ENCODE assay signal across 17 cellular contexts in the genomic region with DNA sequence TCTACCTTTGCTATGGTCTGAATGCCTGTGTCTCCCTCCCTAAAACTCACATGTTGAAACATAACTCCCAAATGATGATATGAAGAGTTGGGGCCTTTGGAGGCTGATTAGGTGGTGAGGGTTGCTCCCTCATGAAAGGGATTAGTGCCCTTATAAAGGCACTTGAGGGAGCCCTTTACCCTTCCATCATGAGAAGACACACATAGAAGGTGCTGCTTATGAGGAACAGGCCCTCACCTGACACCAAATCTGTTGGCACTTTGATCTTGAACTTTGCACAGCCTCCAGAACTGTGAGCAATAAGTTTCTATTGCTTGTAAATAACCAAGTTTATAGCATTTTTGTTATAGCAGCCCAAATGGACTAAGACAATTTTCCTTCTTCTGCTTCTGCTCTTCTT.
DNase-seq lines count a peak whose midpoint lies in the region; ATAC-seq, FAIRE-seq and TF ChIP-seq lines count a peak whose summit lies in the region.
"Had no signal": no experiment of that assay in that cellular context is flagged by ENCODE, and none has a peak within 500 bp of the region (broad histone marks: within the 10 kb centered on the region; RNA-seq: fewer than 3 reads in every experiment).

No MANE protein-coding gene starts in this region.

- H4K20me1 ChIP-seq in K562 (replicated peaks; ENCODE audit: control insufficient read depth, insufficient read depth, low read length) (no peaks in the 10 kb centered on the region), hepatocyte (ENCODE audit: insufficient read depth, poor library complexity, severe bottlenecking) (no peaks in the 10 kb centered on the region), neural progenitor cell (ENCODE audit: low read depth) (no peaks in the 10 kb centered on the region)

- H3K4me2 ChIP-seq in K562 (ENCODE audit: insufficient read depth, low read length) = no peak overlapping the region
- H3K4me2 ChIP-seq in hepatocyte = no peak overlapping the region
- no peak overlapping the region for H3K4me2 ChIP-seq in neural progenitor cell

- no peak for FAIRE-seq in K562 (lab: Jason Lieb, UNC)
- FAIRE-seq: G401.6 had no signal

- no peak overlapping the region for H3K9ac ChIP-seq in K562 (ENCODE audit: insufficient read depth in 1 of 2, low read depth in 2 of 2, low read length in 2 of 2)
- H3K9ac ChIP-seq in neural progenitor cell = no peak overlapping the region
- H3K9ac ChIP-seq: GM23248 had no signal

- CTCF ChIA-PET in K562 (lab: Yijun Ruan, JAX; ENCODE audit: low intra/inter-chr PET ratio) = no interaction called here

- BruUV-seq in K562 (replicated peaks; lab: Mats Ljungman, UMichigan) = no TSS peak

- H3K4me3 ChIP-seq in K562 (no peak overlapping the region), hepatocyte (no peak overlapping the region), neural progenitor cell (no peak overlapping the region)
- H3K4me3 ChIP-seq: GM23248 had no signal

- H3K9me1 ChIP-seq in K562 (ENCODE audit: control insufficient read depth, insufficient read depth, low read length) = no peaks in the 10 kb centered on the region

- TF ChIP-seq CTCF in K562 (IDR thresholded peaks at IDR 0.05 in 2 of 3, conservative IDR thresholded peaks at IDR 0.05 in 1 of 3; ENCODE audit: insufficient read depth in 2 of 3, low read depth in 1 of 3, low read length in 3 of 3) (no peak), hepatocyte (IDR thresholded peaks at IDR 0.05; ENCODE audit: poor library complexity) (peak; percentile 19), neural progenitor cell (IDR thresholded peaks at IDR 0.05) (peak; percentile 18)

- H3K4me1 ChIP-seq in K562 (replicated peaks in 1 of 2; ENCODE audit: control insufficient read depth in 2 of 2, insufficient read depth in 2 of 2, low read length in 2 of 2) = no peaks in the 10 kb centered on the region; a peak in 1 of 5 replicates
- peaks cover 3% of the 10 kb centered on the region for H3K4me1 ChIP-seq in hepatocyte (ENCODE audit: insufficient read depth)
- H3K4me1 ChIP-seq in neural progenitor cell = no peaks in the 10 kb centered on the region
- H3K4me1 ChIP-seq: Caco-2 had no signal

- H3K79me2 ChIP-seq in K562 (ENCODE audit: control insufficient read depth, insufficient read depth, low read length) = no peaks in the 10 kb centered on the region
- no peaks in the 10 kb centered on the region for H3K79me2 ChIP-seq in hepatocyte
- no peaks in the 10 kb centered on the region for H3K79me2 ChIP-seq in neural progenitor cell (ENCODE audit: low read depth)

- H3K27ac ChIP-seq in K562 (ENCODE audit: extremely low read depth, low read depth, low read length) = no peak overlapping the region
- H3K27ac ChIP-seq in hepatocyte = peak overlapping the region; percentile 43
- H3K27ac ChIP-seq in neural progenitor cell = no peak overlapping the region
- H3K27ac ChIP-seq: GM23248 had no signal

- H3K27me3 ChIP-seq in K562 (ENCODE audit: control insufficient read depth in 2 of 2, insufficient read depth in 2 of 2, low read length in 2 of 2) = no peaks in the 10 kb centered on the region
- no peaks in the 10 kb centered on the region for H3K27me3 ChIP-seq in hepatocyte
- no peaks in the 10 kb centered on the region for H3K27me3 ChIP-seq in neural progenitor cell

- POLR2A ChIA-PET in K562 (lab: Yijun Ruan, JAX) = no interaction called here

- no peaks in the 10 kb centered on the region for H3F3A ChIP-seq in neural progenitor cell (ENCODE audit: low read depth)

- H3K9me2 ChIP-seq in hepatocyte (replicated peaks; ENCODE audit: insufficient read depth) = no peaks in the 10 kb centered on the region

- peaks cover 13% of the 10 kb centered on the region for H3K4me1 Mint-ChIP-seq in neural progenitor cell

- TF ChIP-seq POLR2A in K562 (conservative IDR thresholded peaks at IDR 0.05) = no peak

- intact Hi-C loops in K562 (cut with micrococcal nuclease) = no loop called here

- H3K9me3 Mint-ChIP-seq in neural progenitor cell = no peaks in the 10 kb centered on the region

- H3K36me3 ChIP-seq in K562 (ENCODE audit: control insufficient read depth, insufficient read depth, low read length) (no peaks in the 10 kb centered on the region), hepatocyte (replicated peaks; ENCODE audit: insufficient read depth, low read depth) (no peaks in the 10 kb centered on the region), neural progenitor cell (no peaks in the 10 kb centered on the region)

- no peak for TF ChIP-seq EP300 in K562 (IDR thresholded peaks at IDR 0.05; ENCODE audit: low read length)

- ATAC-seq in K562 = no peak

- H3K9me3 ChIP-seq in K562 (replicated peaks; ENCODE audit: control insufficient read depth, insufficient read depth, low read depth, low read length) (no peaks in the 10 kb centered on the region), hepatocyte (ENCODE audit: low read depth) (no peaks in the 10 kb centered on the region), neural progenitor cell (ENCODE audit: low read depth) (no peaks in the 10 kb centered on the region)
- H3K9me3 ChIP-seq: Caco-2 had no signal

- H2AFZ ChIP-seq in K562 (ENCODE audit: low read depth, low read length) (no peak overlapping the region), hepatocyte (no peak overlapping the region), neural progenitor cell (replicated peaks) (no peak overlapping the region)
- H2AFZ ChIP-seq: GM23248 had no signal

- no peak overlapping the region for H3K4me3 Mint-ChIP-seq in neural progenitor cell

- H3K27me3 Mint-ChIP-seq in neural progenitor cell (ENCODE audit: insufficient read depth, low read depth) = no peaks in the 10 kb centered on the region

- H3K36me3 Mint-ChIP-seq in neural progenitor cell = no peaks in the 10 kb centered on the region

- DNase-seq in HT1080 (ENCODE audit: low read depth) (peak; percentile 8), K562 (ENCODE audit: extremely low read depth in 1 of 4, low spot score in 3 of 4) (no peak), hepatocyte (ENCODE audit: low spot score) (peak; percentile 34), neural progenitor cell (ENCODE audit: low spot score) (no peak), cerebellum (ENCODE audit: low spot score) (no peak), DMS114 treated with DMSO at 0.1 percent for 48 hours (lab: John Stamatoyannopoulos, UW; ENCODE audit: unreplicated experiment) (no peak)
- DNase-seq in activated T-cell treated with anti-CD3 and anti-CD28 coated beads, Interleukin-2, amount 50 U/mL, for 48 hours = no peak
- DNase-seq: DMS79 treated with DMSO at 0.1 percent for 48 hours; GM23248; IMR-90; MV-4-11; NCI-H187 treated with DMSO at 0.1 percent for 48 hours; NCI-H526 treated with DMSO at 0.1 percent for 48 hours; NK-92 treated with Interleukin-12 subunit alpha and Interleukin-12 subunit beta, amount 100 ng/mL, for 24 hours; SIG-M5 had no signal

- TF ChIP-seq RAD21 in K562 (CRISPR knock-in tag; conservative IDR thresholded peaks at IDR 0.05 in 1 of 2, IDR thresholded peaks at IDR 0.05 in 1 of 2) = peak; percentile 17 to 19; a peak in 1 of 4 replicates

- in situ Hi-C loops in K562 (cut with MboI) = no loop called here

- no peak overlapping the region for H3K27ac Mint-ChIP-seq in neural progenitor cell

TF ChIP-seq in K562, 482 proteins besides CTCF, POLR2A, EP300 and RAD21 (continues in another document):
- TF ChIP-seq HDAC8 (tag; IDR thresholded peaks at IDR 0.05) = no peak
- no peak for TF ChIP-seq BACH1 (tag; IDR thresholded peaks at IDR 0.05)

Comparison
In these comparisons a context has a peak if more than half of its experiments do, and no peak if none do; other contexts are left out.
1. DNase-seq: peak in HT1080 (single experiment) and hepatocyte (single experiment); none in K562 (0 of 4), neural progenitor cell (single experiment), cerebellum (single experiment), DMS114 treated with DMSO at 0.1 percent for 48 hours (single experiment) and activated T-cell treated with anti-CD3 and anti-CD28 coated beads, Interleukin-2, amount 50 U/mL, for 48 hours (0 of 2).
2. CTCF ChIP-seq: peak in hepatocyte (single experiment) and neural progenitor cell (single experiment); none in K562 (0 of 3).